In genomic region chr19:18895828-18896341, GRCh38 we compare ENCODE assay signal across 8 cellular contexts. TPM values are rescaled to one million over a fixed set of nuclear protein-coding genes. Genes with fewer than 3 reads are reported as not detected.
DNase-seq lines count a peak whose midpoint lies in the region; ATAC-seq and TF ChIP-seq lines count a peak whose summit lies in the region.

Gene CERS1, minus strand, starts transcription at chr19:18896158. Its CDS starts 86 bp downstream, at chr19:18896072.

- no peak within 1 kb of the TSS for H2BK15ac ChIP-seq in H9 (ENCODE audit: low read depth, low read length)

- H3K36me3 Mint-ChIP-seq in H9 (ENCODE audit: insufficient read depth in 1 of 3, low read depth in 3 of 3): peaks cover 0 to 2% (median 0%) of the 10 kb centered on the region in 3 experiments; a peak in 4 of 7 replicates
- H3K36me3 Mint-ChIP-seq in activated naive CD8-positive, alpha-beta T cell treated with anti-CD3 and anti-CD28 coated beads for 36 hours: peaks cover 2% of the 10 kb centered on the region

- H3K4me3 ChIP-seq in A673 (ENCODE audit: low read depth, low read length, poor library complexity, severe bottlenecking): peak within 1 kb of the TSS; percentile 60
- peak within 1 kb of the TSS; percentile 72 for H3K4me3 ChIP-seq in iPS-15b (ENCODE audit: low read depth, low read length)
- peak within 1 kb of the TSS; percentile 36 to 50 (median 43) for H3K4me3 ChIP-seq in stomach

- no peaks in the 10 kb centered on the region for H3K27me3 ChIP-seq in A673 (replicated peaks; ENCODE audit: insufficient read depth, low read depth, low read length, poor library complexity)
- no peaks in the 10 kb centered on the region; the same call in 1 of the 2 replicates for H3K27me3 ChIP-seq in H9 (ENCODE audit: insufficient read depth, low read length)
- H3K27me3 ChIP-seq in iPS-15b (ENCODE audit: control insufficient read depth, insufficient read depth, low read length): peaks cover 5% of the 10 kb centered on the region
- peaks cover 5 to 50% (median 34%) of the 10 kb centered on the region in 3 donors for H3K27me3 ChIP-seq in stomach

- POLR2A ChIA-PET in A673 (lab: Charles Lee; ENCODE audit: low non-redundant PET): no interaction called here

- H3K79me1 ChIP-seq in H9 (ENCODE audit: insufficient read depth, low read depth, low read length, poor library complexity, severe bottlenecking): no peaks in the 10 kb centered on the region

- DNase-seq in A673 (ENCODE audit: low spot score): peak; percentile 57
- DNase-seq in H9: no peak
- DNase-seq in activated naive CD8-positive, alpha-beta T cell treated with anti-CD3 and anti-CD28 coated beads for 36 hours: peak; percentile 40
- DNase-seq in stomach: no peak
- no peak for DNase-seq in SW 1271 (lab: John Stamatoyannopoulos, UW)

- no peak within 1 kb of the TSS; a peak in 1 of 7 replicates for H3K27ac Mint-ChIP-seq in H9
- H3K27ac Mint-ChIP-seq in activated naive CD8-positive, alpha-beta T cell treated with anti-CD3 and anti-CD28 coated beads for 36 hours: no peak within 1 kb of the TSS

- H3K9me3 Mint-ChIP-seq in H9: no peaks in the 10 kb centered on the region
- H3K9me3 Mint-ChIP-seq in activated naive CD8-positive, alpha-beta T cell treated with anti-CD3 and anti-CD28 coated beads for 36 hours: no peaks in the 10 kb centered on the region

- H3K23ac ChIP-seq in H9 (ENCODE audit: insufficient read length, low read depth, low read length): no peak within 1 kb of the TSS

- peak within 1 kb of the TSS; percentile 33 for H3K4me2 ChIP-seq in H9 (ENCODE audit: insufficient read depth, insufficient read length, low read length)

- H4K91ac ChIP-seq in H9 (ENCODE audit: insufficient read length, low read depth, low read length): no peak within 1 kb of the TSS

- H3K4me1 ChIP-seq in A673 (ENCODE audit: insufficient read depth, low read length, poor library complexity, severe bottlenecking): peaks cover 10% of the 10 kb centered on the region
- no peaks in the 10 kb centered on the region for H3K4me1 ChIP-seq in H9 (ENCODE audit: insufficient read depth, low read length)
- H3K4me1 ChIP-seq in iPS-15b (ENCODE audit: control insufficient read depth, insufficient read depth, low read length): no peaks in the 10 kb centered on the region
- H3K4me1 ChIP-seq in stomach: peaks cover 13 to 48% (median 27%) of the 10 kb centered on the region in 4 donors

- H2AK5ac ChIP-seq in H9 (ENCODE audit: insufficient read length, low read length): no peak within 1 kb of the TSS

- H3K23me2 ChIP-seq in H9 (ENCODE audit: insufficient read length, low read depth, low read length, poor library complexity, severe bottlenecking): peaks cover 7% of the 10 kb centered on the region

- no peak within 1 kb of the TSS for H4K5ac ChIP-seq in H9 (ENCODE audit: insufficient read length, low read depth, low read length)

- H3K9me3 ChIP-seq in A673 (ENCODE audit: low read depth, low read length, poor library complexity, severe bottlenecking) (no peaks in the 10 kb centered on the region), H9 (ENCODE audit: control insufficient read depth, low read depth, low read length) (no peaks in the 10 kb centered on the region), iPS-15b (ENCODE audit: control insufficient read depth, insufficient read depth, low read length) (no peaks in the 10 kb centered on the region), stomach (no peaks in the 10 kb centered on the region)

- no peaks in the 10 kb centered on the region for H3K36me3 ChIP-seq in A673 (ENCODE audit: insufficient read depth, low read length, poor library complexity, severe bottlenecking)
- peaks cover 15% of the 10 kb centered on the region for H3K36me3 ChIP-seq in iPS-15b (ENCODE audit: control insufficient read depth, insufficient read depth, low read length)
- peaks cover 12 to 28% (median 22%) of the 10 kb centered on the region in 4 donors for H3K36me3 ChIP-seq in stomach

- CTCF ChIA-PET in A673 (lab: Charles Lee): interaction anchor here (0.9 kb wide), 1 partner anchor 23 kb away, joined by 3 read pairs; the partner anchor contains the start of genes COPE and DDX49

- peaks cover 0 to 10% of the 10 kb centered on the region in 2 experiments; a peak in 1 of 4 replicates for H3K4me1 Mint-ChIP-seq in H9
- no peaks in the 10 kb centered on the region for H3K4me1 Mint-ChIP-seq in activated naive CD8-positive, alpha-beta T cell treated with anti-CD3 and anti-CD28 coated beads for 36 hours

- H2AFZ ChIP-seq in H9 (ENCODE audit: low read length): no peak within 1 kb of the TSS

- no peak for TF ChIP-seq POLR2A in stomach (IDR thresholded peaks at IDR 0.05)

- H3K4ac ChIP-seq in H9 (ENCODE audit: low read depth, low read length): no peak within 1 kb of the TSS

- no peak within 1 kb of the TSS for H2BK120ac ChIP-seq in H9 (ENCODE audit: low read depth, low read length, poor library complexity, severe bottlenecking)

- H3K18ac ChIP-seq in H9 (ENCODE audit: insufficient read length, low read depth, low read length): no peak within 1 kb of the TSS

- no peak within 1 kb of the TSS for H3K27ac ChIP-seq in A673 (ENCODE audit: low read depth, low read length, poor library complexity, severe bottlenecking)
- no peak within 1 kb of the TSS for H3K27ac ChIP-seq in H9 (ENCODE audit: insufficient read length, low read depth, low read length)
- H3K27ac ChIP-seq in stomach: peak within 1 kb of the TSS in 2 of 5 donors; percentile 7 to 38

- ATAC-seq in esophagus mucosa: no peak
- ATAC-seq in HG03439 (IDR thresholded peaks at IDR 0.05; ENCODE audit: unreplicated experiment): no peak

- no CpG with 5 or more reads among the region's 88 CpGs for WGBS in H9 (ENCODE audit: extremely low coverage, insufficient read length, low lambda C conversion rate)
- WGBS in stomach, 5 donors: 1 to 3% (median 1%) methylated on average over 22 to 81 of the region's 88 CpGs; no CpG with 5 or more reads in 2 of the 5 donors

- peaks cover 17% of the 10 kb centered on the region for H3K27me3 Mint-ChIP-seq in H9 (ENCODE audit: low read depth)
- H3K27me3 Mint-ChIP-seq in activated naive CD8-positive, alpha-beta T cell treated with anti-CD3 and anti-CD28 coated beads for 36 hours: peaks cover 47% of the 10 kb centered on the region

- no peak for TF ChIP-seq EP300 in stomach (IDR thresholded peaks at IDR 0.05)

- H4K20me1 ChIP-seq in H9 (ENCODE audit: control insufficient read depth, insufficient read depth, insufficient read length): no peaks in the 10 kb centered on the region

- no peak within 1 kb of the TSS for H2BK5ac ChIP-seq in H9 (ENCODE audit: insufficient read length, low read length)

- H4K8ac ChIP-seq in H9 (replicated peaks; ENCODE audit: insufficient read length, low read depth, low read length): no peak within 1 kb of the TSS

- intact Hi-C loops in A673 (cut with micrococcal nuclease; ENCODE audit: unreplicated experiment): no loop called here
- intact Hi-C loops in stomach (cut with DNase I; ENCODE audit: low total_unique reads): no loop called here

- H3K79me2 ChIP-seq in H9 (ENCODE audit: insufficient read depth, low read length): no peaks in the 10 kb centered on the region

- no peak within 1 kb of the TSS for H2BK20ac ChIP-seq in H9 (ENCODE audit: low read depth, low read length, poor library complexity, severe bottlenecking)

- no peak within 1 kb of the TSS for H2BK12ac ChIP-seq in H9 (ENCODE audit: insufficient read length, low read depth, low read length)

- no TSS peak for BruUV-seq in A673 (replicated peaks; lab: Mats Ljungman, UMichigan)

- no peak within 1 kb of the TSS for H3T11ph ChIP-seq in H9 (ENCODE audit: low read length)

- TF ChIP-seq CTCF in A673 (conservative IDR thresholded peaks at IDR 0.05; ENCODE audit: low read depth, low read length): no peak
- TF ChIP-seq CTCF in H9 (conservative IDR thresholded peaks at IDR 0.05): no peak
- TF ChIP-seq CTCF in stomach (IDR thresholded peaks at IDR 0.05): no peak

- peak within 1 kb of the TSS; percentile 78 to 89 for H3K4me3 Mint-ChIP-seq in H9
- peak within 1 kb of the TSS; percentile 65 for H3K4me3 Mint-ChIP-seq in activated naive CD8-positive, alpha-beta T cell treated with anti-CD3 and anti-CD28 coated beads for 36 hours

- H3K9ac ChIP-seq in H9 (ENCODE audit: extremely low read depth, insufficient read length, low read length): no peak within 1 kb of the TSS
- no peak within 1 kb of the TSS for H3K9ac ChIP-seq in iPS-15b (ENCODE audit: low read depth, low read length)

- peak within 1 kb of the TSS; percentile 16; the same call in 1 of the 2 replicates for H3K14ac ChIP-seq in H9 (ENCODE audit: insufficient read depth, low read length)

- H3K56ac ChIP-seq in H9 (ENCODE audit: insufficient read length, low read depth, low read length): no peak within 1 kb of the TSS

RNA-seq across cellular contexts. Expression of gene CERS1, which starts in this region (rescaled TPM):
- total RNA-seq in A673 (2021): 10.0 and 11.4 TPM in 2 replicates
- total RNA-seq in H9 (2021): 19.3 and 20.3 TPM in 2 replicates
- under 1 TPM; 0.19 to 0.28 TPM for total RNA-seq in activated naive CD8-positive, alpha-beta T cell treated with anti-CD3 and anti-CD28 coated beads for 36 hours
- total RNA-seq in stomach: 1 to 10 TPM in 1 of 5 donors, under 1 TPM in 1, not detected in 3; 0.87 to 4.8 TPM
- under 1 TPM; 0.37 to 0.61 (median 0.53) TPM for polyA plus RNA-seq in stomach
- not detected for total RNA-seq in esophagus mucosa

Comparison
In these comparisons a context has a peak if more than half of its experiments do, and no peak if none do; other contexts are left out.
1. Peak in DNase-seq in activated naive CD8-positive, alpha-beta T cell treated with anti-CD3 and anti-CD28 coated beads for 36 hours; RNA of the gene not detected or under 1 TPM.